8 cellular contexts compared by ENCODE assay signal in genomic region chrX:22081475-22082092, GRCh38. TPM values are rescaled to one million over a fixed set of nuclear protein-coding genes. Genes with fewer than 3 reads are reported as not detected.
DNase-seq lines count a peak whose midpoint lies in the region; ATAC-seq lines count a peak whose summit lies in the region.

No MANE protein-coding gene starts in this region.

- no peaks in the 10 kb centered on the region for H3K27me3 Mint-ChIP-seq in activated naive CD8-positive, alpha-beta T cell treated with anti-CD3 and anti-CD28 coated beads, Interleukin-2, amount 50 U/mL, for 24 hours

- no peaks in the 10 kb centered on the region for H3K36me3 ChIP-seq in iPS DF 6.9 (ENCODE audit: control insufficient read depth, insufficient read depth, low read length)

- H3K27ac Mint-ChIP-seq in activated naive CD8-positive, alpha-beta T cell treated with anti-CD3 and anti-CD28 coated beads, Interleukin-2, amount 50 U/mL, for 24 hours, result no peak overlapping the region

- peaks cover 59% of the 10 kb centered on the region for H3K36me3 Mint-ChIP-seq in activated naive CD8-positive, alpha-beta T cell treated with anti-CD3 and anti-CD28 coated beads, Interleukin-2, amount 50 U/mL, for 24 hours (ENCODE audit: low read depth)

- peak; percentile 81 for DNase-seq in activated effector memory CD4-positive, alpha-beta T cell treated with anti-CD3 and anti-CD28 coated beads, Interleukin-2, amount 50 U/mL, for 16 hours
- no peak for DNase-seq in activated effector memory CD4-positive, alpha-beta T cell treated with Interleukin-2 at 50 U/mL for 16 hours
- DNase-seq in SK-MEL-5 (ENCODE audit: low read depth, low spot score), result peak; percentile 73
- peak; percentile 55 for DNase-seq in activated naive CD8-positive, alpha-beta T cell treated with anti-CD3 and anti-CD28 coated beads, Interleukin-2, amount 50 U/mL, for 24 hours
- DNase-seq in iPS DF 6.9 (ENCODE audit: low read depth, low spot score), result peak; percentile 27
- peak; percentile 16 for DNase-seq in stimulated activated CD8-positive, alpha-beta memory T cell treated with anti-CD3 and anti-CD28 coated beads, Interleukin-12 subunit alpha, Interleukin-12 subunit beta, amount 100 ng/mL, for 1 hour (ENCODE audit: low read depth)

- no peak overlapping the region for H3K4me3 ChIP-seq in iPS DF 6.9 (ENCODE audit: low read length)

- H3K27ac ChIP-seq in iPS DF 6.9 (ENCODE audit: low read length), result no peak overlapping the region

- ATAC-seq in HG03159 (IDR thresholded peaks at IDR 0.05; ENCODE audit: unreplicated experiment) (peak; percentile 94), GM21447 (IDR thresholded peaks at IDR 0.05; ENCODE audit: unreplicated experiment) (no peak)
- peak; percentile 54 for ATAC-seq in activated naive CD8-positive, alpha-beta T cell treated with anti-CD3 and anti-CD28 coated beads, Interleukin-2, amount 50 U/mL, for 24 hours

- H3K4me1 Mint-ChIP-seq in activated naive CD8-positive, alpha-beta T cell treated with anti-CD3 and anti-CD28 coated beads, Interleukin-2, amount 50 U/mL, for 24 hours, result peaks cover 17% of the 10 kb centered on the region

- H3K9me3 Mint-ChIP-seq in activated naive CD8-positive, alpha-beta T cell treated with anti-CD3 and anti-CD28 coated beads, Interleukin-2, amount 50 U/mL, for 24 hours, result no peaks in the 10 kb centered on the region

- whole genome bisulfite sequencing in iPS DF 6.9 (ENCODE audit: insufficient coverage, insufficient read length), result no CpG with 5 or more reads among the region's 7 CpGs

- no peaks in the 10 kb centered on the region for H3K4me1 ChIP-seq in iPS DF 6.9 (ENCODE audit: control insufficient read depth, insufficient read depth, low read length)

- no peak overlapping the region for H3K4me3 Mint-ChIP-seq in activated naive CD8-positive, alpha-beta T cell treated with anti-CD3 and anti-CD28 coated beads, Interleukin-2, amount 50 U/mL, for 24 hours

- no peaks in the 10 kb centered on the region for H3K9me3 ChIP-seq in iPS DF 6.9 (ENCODE audit: control insufficient read depth, insufficient read depth, low read length)

- H3K27me3 ChIP-seq in iPS DF 6.9 (ENCODE audit: control insufficient read depth, insufficient read depth, low read length), result no peaks in the 10 kb centered on the region

- in situ Hi-C loops in SK-MEL-5 (cut with HindIII; ENCODE audit: low pct_unique_long_range_greater_than_20kb, low sequenced_read_pairs), result no loop called here

RNA-seq across cellular contexts. Expression of gene PHEX, which starts 49.5 kb away (rescaled TPM):
- total RNA-seq in SK-MEL-5 (2014; rRNA removed; shearing (Covaris generic)), result 0.16 and 0.32 TPM in 2 replicates
- 0.11 and 1.0 TPM in 2 replicates for polyA plus RNA-seq in SK-MEL-5 (2015; cell fraction: cytosol; rRNA removed)
- 0.09 and 0.23 TPM in 2 replicates for polyA plus RNA-seq in SK-MEL-5 (2015; cell fraction: nucleus; rRNA removed)
